In genomic region chr11:2761131-2762030, GRCh38 we compare ENCODE assay signal across 10 cellular contexts.
DNase-seq lines count a peak whose midpoint lies in the region; ATAC-seq, FAIRE-seq and TF ChIP-seq lines count a peak whose summit lies in the region.
"Had no signal": no experiment of that assay in that cellular context is flagged by ENCODE, and none has a peak within 500 bp of the region (broad histone marks: within the 10 kb centered on the region; RNA-seq: fewer than 3 reads in every experiment).

No MANE protein-coding gene starts in this region.

- no peaks in the 10 kb centered on the region for H3K79me2 ChIP-seq in K562 (ENCODE audit: control insufficient read depth, insufficient read depth, low read length)

- TF ChIP-seq EP300 in K562 (IDR thresholded peaks at IDR 0.05; ENCODE audit: low read length) = no peak
- TF ChIP-seq EP300 in sigmoid colon (IDR thresholded peaks at IDR 0.05) = no peak

- no peak for FAIRE-seq in K562 (lab: Jason Lieb, UNC)

- H3K9me3 ChIP-seq in Peyer's patch (no peaks in the 10 kb centered on the region), K562 (replicated peaks; ENCODE audit: control insufficient read depth, insufficient read depth, low read depth, low read length) (no peaks in the 10 kb centered on the region), sigmoid colon (peaks cover 0 to 6% (median 0%) of the 10 kb centered on the region in 4 donors)

- H3K27ac ChIP-seq in Peyer's patch (no peak overlapping the region), K562 (ENCODE audit: extremely low read depth, low read depth, low read length) (no peak overlapping the region), sigmoid colon (no peak overlapping the region)

- DNase-seq in Peyer's patch (peak; percentile 12 to 51 (median 45)), K562 (ENCODE audit: extremely low read depth in 1 of 4, low spot score in 3 of 4) (no peak), left lobe of liver (ENCODE audit: low spot score) (peak; percentile 39), sigmoid colon (peak; percentile 54), cerebellar cortex (ENCODE audit: low spot score) (no peak), SHP77 treated with DMSO at 0.1 percent for 48 hours (lab: John Stamatoyannopoulos, UW) (no peak)
- DNase-seq: NCI-H187 treated with DMSO at 0.1 percent for 48 hours, NCI-H524 treated with DMSO at 0.1 percent for 48 hours had no signal

- H3K4me3 ChIP-seq in Peyer's patch (no peak overlapping the region), K562 (no peak overlapping the region), sigmoid colon (no peak overlapping the region)

- TF ChIP-seq RAD21 in K562 (CRISPR knock-in tag; conservative IDR thresholded peaks at IDR 0.05 in 1 of 2, IDR thresholded peaks at IDR 0.05 in 1 of 2) = no peak

- no peaks in the 10 kb centered on the region for H4K20me1 ChIP-seq in K562 (replicated peaks; ENCODE audit: control insufficient read depth, insufficient read depth, low read length)

- peak overlapping the region in 1 of 2 experiments; percentile 6; a peak in 1 of 4 replicates for H3K9ac ChIP-seq in K562 (ENCODE audit: insufficient read depth in 1 of 2, low read depth in 2 of 2, low read length in 2 of 2)

- intact Hi-C loops in K562 (cut with micrococcal nuclease) (no loop called here), sigmoid colon (cut with DNase I) (no loop called here)

- H3K36me3 ChIP-seq in Peyer's patch (no peaks in the 10 kb centered on the region), K562 (ENCODE audit: control insufficient read depth, insufficient read depth, low read length) (no peaks in the 10 kb centered on the region), sigmoid colon (no peaks in the 10 kb centered on the region)

- H3K27me3 ChIP-seq in Peyer's patch = no peaks in the 10 kb centered on the region
- H3K27me3 ChIP-seq in K562 (ENCODE audit: control insufficient read depth in 2 of 2, insufficient read depth in 2 of 2, low read length in 2 of 2) = no peaks in the 10 kb centered on the region
- no peaks in the 10 kb centered on the region for H3K27me3 ChIP-seq in sigmoid colon

- no peak for TF ChIP-seq POLR2A in Peyer's patch (IDR thresholded peaks at IDR 0.05)
- TF ChIP-seq POLR2A in K562 (conservative IDR thresholded peaks at IDR 0.05) = no peak
- TF ChIP-seq POLR2A in sigmoid colon (IDR thresholded peaks at IDR 0.05) = no peak

- TF ChIP-seq CTCF in Peyer's patch (IDR thresholded peaks at IDR 0.05) = no peak
- no peak for TF ChIP-seq CTCF in K562 (IDR thresholded peaks at IDR 0.05 in 2 of 3, conservative IDR thresholded peaks at IDR 0.05 in 1 of 3; ENCODE audit: insufficient read depth in 2 of 3, low read depth in 1 of 3, low read length in 3 of 3)
- TF ChIP-seq CTCF in sigmoid colon (IDR thresholded peaks at IDR 0.05) = no peak

- H3K9me1 ChIP-seq in K562 (ENCODE audit: control insufficient read depth, insufficient read depth, low read length) = no peaks in the 10 kb centered on the region

- BruUV-seq in K562 (replicated peaks; lab: Mats Ljungman, UMichigan) = no TSS peak

- POLR2A ChIA-PET in K562 (lab: Yijun Ruan, JAX) = no interaction called here

- H3K4me2 ChIP-seq in K562 (ENCODE audit: insufficient read depth, low read length) = no peak overlapping the region

- peak overlapping the region; percentile 29; the same call in 1 of the 2 replicates for H2AFZ ChIP-seq in K562 (ENCODE audit: low read depth, low read length)

- H3K4me1 ChIP-seq in Peyer's patch (no peaks in the 10 kb centered on the region), K562 (replicated peaks in 1 of 2; ENCODE audit: control insufficient read depth in 2 of 2, insufficient read depth in 2 of 2, low read length in 2 of 2) (peaks cover 5 to 17% of the 10 kb centered on the region in 2 experiments; a peak in 4 of 5 replicates), sigmoid colon (no peaks in the 10 kb centered on the region)

- in situ Hi-C loops in K562 (cut with MboI) = no loop called here

- CTCF ChIA-PET in K562 (lab: Yijun Ruan, JAX; ENCODE audit: low intra/inter-chr PET ratio) = no interaction called here

- peak; percentile 72 for ATAC-seq in K562
- no peak for ATAC-seq in left lobe of liver
- ATAC-seq in HG03280 (IDR thresholded peaks at IDR 0.05; ENCODE audit: unreplicated experiment) = no peak
- ATAC-seq: activated naive CD4-positive, alpha-beta T cell treated with anti-CD3 and anti-CD28 coated beads, Interleukin-2, amount 50 U/mL, for 72 hours had no signal

- 76% methylated on average over 28 of the region's 33 CpGs for WGBS in K562 (ENCODE audit: insufficient coverage, low coverage, missing lambda C conversion rate)
- WGBS in sigmoid colon, 2 donors = 82 to 92% methylated on average over 33 of the region's 33 CpGs

TF ChIP-seq in K562, 482 proteins besides CTCF, POLR2A, EP300 and RAD21:
- no peak for TF ChIP-seq MNT (conservative IDR thresholded peaks at IDR 0.05)
- TF ChIP-seq COPS2 (conservative IDR thresholded peaks at IDR 0.05) = no peak
- no peak for TF ChIP-seq ZNF324 (CRISPR knock-in tag; IDR thresholded peaks at IDR 0.05)
- TF ChIP-seq ZNF551 (CRISPR knock-in tag; IDR thresholded peaks at IDR 0.05) = no peak
- TF ChIP-seq FOXA1 (IDR thresholded peaks at IDR 0.05; ENCODE audit: borderline replicate concordance) = no peak
- no peak for TF ChIP-seq WHSC1 (IDR thresholded peaks at IDR 0.05; ENCODE audit: low read length)
- no peak for TF ChIP-seq E2F6 (IDR thresholded peaks at IDR 0.05; ENCODE audit: borderline replicate concordance in 1 of 2, extremely low read depth in 1 of 2, insufficient read depth in 1 of 2, insufficient read length in 1 of 2, low read depth in 1 of 2, low read length in 1 of 2, poor library complexity in 1 of 2, severe bottlenecking in 1 of 2)
- TF ChIP-seq NCOA4 (IDR thresholded peaks at IDR 0.05; ENCODE audit: partially characterized antibody) = no peak
- TF ChIP-seq SIN3B (IDR thresholded peaks at IDR 0.05; ENCODE audit: low read depth) = no peak
- TF ChIP-seq CBX1 (IDR thresholded peaks at IDR 0.05; ENCODE audit: low read depth) = no peak
- no peak for TF ChIP-seq TCF7 (IDR thresholded peaks at IDR 0.05; ENCODE audit: borderline replicate concordance)
TF ChIP-seq in K562: peak in this region for 0.

Comparison
In these comparisons a context has a peak if more than half of its experiments do, and no peak if none do; other contexts are left out.
1. DNase-seq: peak in Peyer's patch (3 of 3), left lobe of liver (single experiment) and sigmoid colon (single experiment); none in K562 (0 of 4), cerebellar cortex (single experiment) and SHP77 treated with DMSO at 0.1 percent for 48 hours (single experiment).